ENCODE assay signal across 11 cellular contexts in the genomic region with DNA sequence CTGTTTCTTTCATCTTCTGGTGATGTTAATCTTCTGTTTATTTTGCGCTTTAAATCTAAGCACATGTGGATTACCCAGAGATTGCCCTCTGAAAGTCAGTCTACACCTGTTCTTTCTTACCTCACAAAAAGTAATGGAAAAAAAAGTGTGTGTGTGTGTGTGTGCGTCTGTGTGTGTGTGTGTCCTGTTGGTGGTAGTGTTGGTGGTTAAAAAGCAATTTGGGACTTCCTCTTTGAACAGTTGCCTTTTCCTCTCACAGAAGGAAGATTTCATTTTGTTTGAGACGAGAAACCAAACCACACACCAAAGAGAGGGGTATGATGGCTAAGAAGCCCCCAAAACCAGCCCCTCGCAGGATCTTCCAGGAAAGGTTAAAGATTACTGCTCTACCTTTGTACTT. TPM values are rescaled to one million over a fixed set of nuclear protein-coding genes. Genes with fewer than 3 reads are reported as not detected.
A peak's percentile ranks its signal among the peaks of the same experiment; 100 is the strongest.
DNase-seq lines count a peak whose midpoint lies in the region; ATAC-seq lines count a peak whose summit lies in the region.
"Had no signal": no experiment of that assay in that cellular context is flagged by ENCODE, and none has a peak within 500 bp of the region (broad histone marks: within the 10 kb centered on the region; RNA-seq: fewer than 3 reads in every experiment).

A gene with protein sequence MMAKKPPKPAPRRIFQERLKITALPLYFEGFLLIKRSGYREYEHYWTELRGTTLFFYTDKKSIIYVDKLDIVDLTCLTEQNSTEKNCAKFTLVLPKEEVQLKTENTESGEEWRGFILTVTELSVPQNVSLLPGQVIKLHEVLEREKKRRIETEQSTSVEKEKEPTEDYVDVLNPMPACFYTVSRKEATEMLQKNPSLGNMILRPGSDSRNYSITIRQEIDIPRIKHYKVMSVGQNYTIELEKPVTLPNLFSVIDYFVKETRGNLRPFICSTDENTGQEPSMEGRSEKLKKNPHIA (plus strand): TSS at position 235 of the 400 bp plus-strand sequence. CDS start 83 bp downstream, at position 318.

- ATAC-seq in GM19438 (IDR thresholded peaks at IDR 0.05; ENCODE audit: low read depth, unreplicated experiment) (peak; percentile 64), HG03520 (IDR thresholded peaks at IDR 0.05; ENCODE audit: unreplicated experiment) (peak; percentile 70), HG03521 (IDR thresholded peaks at IDR 0.05; ENCODE audit: unreplicated experiment) (no peak)

- H3K4me1 Mint-ChIP-seq in activated naive CD8-positive, alpha-beta T cell treated with anti-CD3 and anti-CD28 coated beads for 36 hours, result peaks cover 7% of the 10 kb centered on the region

- H3K27me3 Mint-ChIP-seq in activated naive CD8-positive, alpha-beta T cell treated with anti-CD3 and anti-CD28 coated beads for 36 hours, result no peaks in the 10 kb centered on the region

- H3K4me3 Mint-ChIP-seq in activated naive CD8-positive, alpha-beta T cell treated with anti-CD3 and anti-CD28 coated beads for 36 hours, result peak within 1 kb of the TSS; percentile 85

- peak within 1 kb of the TSS; percentile 89 for H3K27ac Mint-ChIP-seq in activated naive CD8-positive, alpha-beta T cell treated with anti-CD3 and anti-CD28 coated beads for 36 hours

- DNase-seq in GF-D8 (lab: John Stamatoyannopoulos, UW) (peak; percentile 59), NCI-H1417 treated with DMSO at 0.1 percent for 48 hours (lab: John Stamatoyannopoulos, UW) (no peak), NCI-H2107 treated with DMSO at 0.1 percent for 48 hours (lab: John Stamatoyannopoulos, UW; ENCODE audit: unreplicated experiment) (no peak), GM19240 (ENCODE audit: insufficient read length, low spot score) (no peak)
- DNase-seq in activated naive CD8-positive, alpha-beta T cell treated with anti-CD3 and anti-CD28 coated beads for 36 hours, result peak; percentile 19
- DNase-seq: GM23248 had no signal

- H3K36me3 Mint-ChIP-seq in activated naive CD8-positive, alpha-beta T cell treated with anti-CD3 and anti-CD28 coated beads for 36 hours, result peaks cover 2% of the 10 kb centered on the region

- no peaks in the 10 kb centered on the region for H3K9me3 Mint-ChIP-seq in activated naive CD8-positive, alpha-beta T cell treated with anti-CD3 and anti-CD28 coated beads for 36 hours

RNA-seq across cellular contexts. Expression of the gene that starts here (rescaled TPM):
- total RNA-seq in activated naive CD8-positive, alpha-beta T cell treated with anti-CD3 and anti-CD28 coated beads for 36 hours, result 1 to 10 TPM; 6.3 to 7.4 TPM
- total RNA-seq: GM23248, lung microvascular endothelial cell, temporal lobe had no signal

Comparison
In these comparisons a context has a peak if more than half of its experiments do, and no peak if none do; other contexts are left out.
1. DNase-seq: peak in GF-D8 (single experiment) and activated naive CD8-positive, alpha-beta T cell treated with anti-CD3 and anti-CD28 coated beads for 36 hours (single experiment); none in NCI-H1417 treated with DMSO at 0.1 percent for 48 hours (single experiment), NCI-H2107 treated with DMSO at 0.1 percent for 48 hours (single experiment) and GM19240 (single experiment).